26 cellular contexts compared by ENCODE assay signal in genomic region chr10:70121281-70121949, GRCh38.
"Had no signal": no experiment of that assay in that cellular context is flagged by ENCODE, and none has a peak within 500 bp of the region (broad histone marks: within the 10 kb centered on the region; RNA-seq: fewer than 3 reads in every experiment).

No MANE protein-coding gene starts in this region.

- H3K27me3 ChIP-seq: neutrophil, testis, thyroid gland, transverse colon, upper lobe of left lung, vagina had no signal

- H3K4me3 Mint-ChIP-seq: naive thymus-derived CD8-positive, alpha-beta T cell; nephron; neural crest cell; stimulated activated effector memory CD8-positive, alpha-beta T cell treated with anti-CD3 and anti-CD28 coated beads, Interleukin-12 subunit alpha, Interleukin-12 subunit beta, amount 100 ng/mL, for 72 hours; stimulated activated naive CD8-positive, alpha-beta T cell treated with anti-CD3 and anti-CD28 coated beads, Interleukin-15, Interleukin-2, amounts not matched to agents 100 ng/mL and 50 ng/mL, for 24 hours had no signal

- H3K4me1 Mint-ChIP-seq: nephron, neural crest cell had no signal

- ATAC-seq: left cardiac atrium; left lobe of liver; left ventricle myocardium superior; lower lobe of right lung; naive thymus-derived CD8-positive, alpha-beta T cell; right cardiac atrium; sciatic nerve; stimulated activated effector memory CD8-positive, alpha-beta T cell treated with anti-CD3 and anti-CD28 coated beads, Interleukin-12 subunit alpha, Interleukin-12 subunit beta, amount 100 ng/mL, for 72 hours had no signal

- H3K27ac Mint-ChIP-seq: nephron; stimulated activated effector memory CD8-positive, alpha-beta T cell treated with anti-CD3 and anti-CD28 coated beads, Interleukin-12 subunit alpha, Interleukin-12 subunit beta, amount 100 ng/mL, for 72 hours; stimulated activated naive CD8-positive, alpha-beta T cell treated with anti-CD3 and anti-CD28 coated beads, Interleukin-15, Interleukin-2, amounts not matched to agents 100 ng/mL and 50 ng/mL, for 24 hours had no signal

- H3K36me3 ChIP-seq: neutrophil had no signal

- DNase-seq: hippocampal formation; kidney glomerular epithelial cell; left cardiac atrium; left ventricle myocardium superior; lower lobe of right lung; mammary epithelial cell; mesenchymal stem cell; naive thymus-derived CD8-positive, alpha-beta T cell; occipital lobe; right cardiac atrium; stimulated activated CD4-positive, alpha-beta T cell treated with anti-CD3 and anti-CD28 coated beads, Interleukin-4, amount 100 ng/mL, for 24 hours; stimulated activated naive CD4-positive, alpha-beta T cell; testis; transverse colon; upper lobe of left lung had no signal

- H3K4me1 ChIP-seq: lower lobe of right lung, testis, transverse colon, vagina had no signal

- H3K9me3 ChIP-seq: lower lobe of right lung, neutrophil, testis, thyroid gland, transverse colon, upper lobe of left lung, vagina had no signal

- H3K27ac ChIP-seq: lower lobe of right lung, neutrophil, parathyroid adenoma, skin epidermis, testis, thyroid gland, transverse colon, upper lobe of left lung, vagina had no signal

- H3K4me3 ChIP-seq: lower lobe of right lung, skin epidermis, testis, thyroid gland, transverse colon, upper lobe of left lung, vagina had no signal

- H3K27me3 Mint-ChIP-seq: naive thymus-derived CD8-positive, alpha-beta T cell; stimulated activated naive CD8-positive, alpha-beta T cell treated with anti-CD3 and anti-CD28 coated beads, Interleukin-15, Interleukin-2, amounts not matched to agents 100 ng/mL and 50 ng/mL, for 24 hours had no signal
